In the genomic region with DNA sequence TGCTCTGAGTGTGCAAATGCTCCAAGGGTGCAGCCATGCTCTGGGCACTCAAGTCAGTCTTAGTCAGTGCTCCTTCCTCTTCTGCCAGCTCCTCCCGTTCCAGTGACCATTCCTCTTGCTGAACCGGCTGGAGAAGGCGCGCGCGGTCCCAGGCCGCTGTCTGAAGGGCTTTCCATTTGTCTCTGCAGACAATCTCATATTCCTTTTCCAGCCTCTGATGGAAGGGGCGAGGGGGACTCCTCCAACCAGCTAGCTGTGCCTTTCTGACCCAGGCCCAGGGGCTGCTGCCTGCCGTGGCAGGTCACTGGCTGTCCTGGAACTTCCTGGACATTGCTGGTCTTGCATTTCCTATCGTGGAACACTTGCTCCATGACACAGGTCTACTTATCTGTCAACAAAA, we compare ENCODE assay signal across 1 cellular context.
TF ChIP-seq lines count a peak whose summit lies in the region.

No MANE protein-coding gene starts in this region.

TF ChIP-seq in HepG2, 621 proteins besides CTCF, POLR2A, EP300 and RAD21 (continued from another document):
- TF ChIP-seq, protein P1, sequence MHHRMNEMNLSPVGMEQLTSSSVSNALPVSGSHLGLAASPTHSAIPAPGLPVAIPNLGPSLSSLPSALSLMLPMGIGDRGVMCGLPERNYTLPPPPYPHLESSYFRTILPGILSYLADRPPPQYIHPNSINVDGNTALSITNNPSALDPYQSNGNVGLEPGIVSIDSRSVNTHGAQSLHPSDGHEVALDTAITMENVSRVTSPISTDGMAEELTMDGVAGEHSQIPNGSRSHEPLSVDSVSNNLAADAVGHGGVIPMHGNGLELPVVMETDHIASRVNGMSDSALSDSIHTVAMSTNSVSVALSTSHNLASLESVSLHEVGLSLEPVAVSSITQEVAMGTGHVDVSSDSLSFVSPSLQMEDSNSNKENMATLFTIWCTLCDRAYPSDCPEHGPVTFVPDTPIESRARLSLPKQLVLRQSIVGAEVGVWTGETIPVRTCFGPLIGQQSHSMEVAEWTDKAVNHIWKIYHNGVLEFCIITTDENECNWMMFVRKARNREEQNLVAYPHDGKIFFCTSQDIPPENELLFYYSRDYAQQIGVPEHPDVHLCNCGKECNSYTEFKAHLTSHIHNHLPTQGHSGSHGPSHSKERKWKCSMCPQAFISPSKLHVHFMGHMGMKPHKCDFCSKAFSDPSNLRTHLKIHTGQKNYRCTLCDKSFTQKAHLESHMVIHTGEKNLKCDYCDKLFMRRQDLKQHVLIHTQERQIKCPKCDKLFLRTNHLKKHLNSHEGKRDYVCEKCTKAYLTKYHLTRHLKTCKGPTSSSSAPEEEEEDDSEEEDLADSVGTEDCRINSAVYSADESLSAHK (CRISPR knock-in tag; IDR thresholded peaks at IDR 0.05; ENCODE audit: borderline replicate concordance): no peak
- TF ChIP-seq SMAD9 (CRISPR knock-in tag; IDR thresholded peaks at IDR 0.05) (no peak), BRCA1 (CRISPR knock-in tag; IDR thresholded peaks at IDR 0.05) (no peak), TP53 (CRISPR knock-in tag; conservative IDR thresholded peaks at IDR 0.05) (no peak), FOXO1 (CRISPR knock-in tag; IDR thresholded peaks at IDR 0.05) (no peak), ZNF768 (CRISPR knock-in tag; IDR thresholded peaks at IDR 0.05) (no peak)
